18 cellular contexts compared by ENCODE assay signal in the genomic region with DNA sequence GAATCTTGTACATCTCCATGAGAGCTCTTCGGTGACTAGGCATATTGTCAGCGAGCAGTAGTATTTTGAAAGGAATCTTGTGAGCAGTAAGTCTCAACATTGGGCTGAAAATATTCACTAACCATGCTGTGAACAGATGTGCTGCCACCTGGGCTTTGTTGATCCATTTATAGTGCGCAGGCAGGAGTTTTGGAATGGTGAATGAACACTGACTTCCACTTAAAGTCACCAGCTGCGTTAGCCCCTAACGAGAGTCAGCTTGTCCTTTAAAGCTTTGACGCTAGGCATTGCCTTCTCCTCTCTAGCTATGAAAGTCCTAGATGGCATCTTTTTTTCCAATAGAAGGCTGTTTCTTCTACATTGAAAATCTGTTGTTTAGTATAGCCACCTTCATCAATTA. TPM values are rescaled to one million over a fixed set of nuclear protein-coding genes. Genes with fewer than 3 reads are reported as not detected.
A peak's percentile ranks its signal among the peaks of the same experiment; 100 is the strongest.
DNase-seq lines count a peak whose midpoint lies in the region; ATAC-seq and TF ChIP-seq lines count a peak whose summit lies in the region.
"Had no signal": no experiment of that assay in that cellular context is flagged by ENCODE, and none has a peak within 500 bp of the region (broad histone marks: within the 10 kb centered on the region; RNA-seq: fewer than 3 reads in every experiment).

No MANE protein-coding gene starts in this region.

- H3K79me2 ChIP-seq in PC-3 (ENCODE audit: low read length), result peaks cover 78% of the 10 kb centered on the region

- no peak for TF ChIP-seq CTCF in endothelial cell (IDR thresholded peaks at IDR 0.05; ENCODE audit: unreplicated experiment)
- no peak for TF ChIP-seq CTCF in PC-3 (conservative IDR thresholded peaks at IDR 0.05; ENCODE audit: low read depth, low read length)

- peaks cover 23% of the 10 kb centered on the region for H3K36me3 ChIP-seq in PC-3 (ENCODE audit: low read depth, low read length)

- no peak overlapping the region for H2AFZ ChIP-seq in PC-3 (ENCODE audit: low read length)

- no TSS peak for BruUV-seq in PC-3 (replicated peaks; lab: Mats Ljungman, UMichigan)

- no peaks in the 10 kb centered on the region for H3K9me3 ChIP-seq in PC-3 (ENCODE audit: low read length)
- H3K9me3 ChIP-seq: A549 had no signal

- CTCF ChIA-PET in HEK293T (lab: Yijun Ruan, JAX), result no interaction called here
- CTCF ChIA-PET in PC-3 (lab: Charles Lee), result no interaction called here

- H3K4me1 ChIP-seq in PC-3 (ENCODE audit: insufficient read depth, low read length), result peaks cover 48% of the 10 kb centered on the region

- no peak overlapping the region for H3K9ac ChIP-seq in PC-3 (ENCODE audit: low read length)

- intact Hi-C loops in PC-3 (cut with micrococcal nuclease), result loop anchor here (10.0 kb wide), 1 partner anchor 514 kb away; no protein-coding TSS in a partner anchor

- no peak for DNase-seq in activated naive CD8-positive, alpha-beta T cell treated with anti-CD3 and anti-CD28 coated beads, Interleukin-2, amount 50 U/mL, for 24 hours
- no peak for DNase-seq in endothelial cell (ENCODE audit: low spot score)
- DNase-seq in stimulated activated effector memory CD8-positive, alpha-beta T cell treated with anti-CD3 and anti-CD28 coated beads, Interleukin-12 subunit alpha, Interleukin-12 subunit beta, amount 100 ng/mL, for 72 hours (ENCODE audit: low spot score in 2 of 2), result no peak
- DNase-seq in HEK293T (ENCODE audit: extremely low spot score), result no peak
- DNase-seq in NCI-H1436 (lab: John Stamatoyannopoulos, UW), result no peak
- no peak for DNase-seq in PC-3
- DNase-seq: C1 segment of cervical spinal cord, GF-D8, MV-4-11, NCI-H1417, NCI-H1930, NCI-H526 treated with DMSO at 0.1 percent for 48 hours, OCI-M1 had no signal

- H3K4me1 Mint-ChIP-seq in activated naive CD8-positive, alpha-beta T cell (ENCODE audit: low read depth), result peaks cover 56% of the 10 kb centered on the region
- peaks cover 46% of the 10 kb centered on the region for H3K4me1 Mint-ChIP-seq in activated naive CD8-positive, alpha-beta T cell treated with anti-CD3 and anti-CD28 coated beads, Interleukin-2, amount 50 U/mL, for 24 hours
- peaks cover 30 to 36% (median 32%) of the 10 kb centered on the region in 3 donors for H3K4me1 Mint-ChIP-seq in IgD-negative memory B cell
- H3K4me1 Mint-ChIP-seq in endothelial cell (ENCODE audit: unreplicated experiment), result peaks cover 12% of the 10 kb centered on the region
- peaks cover 43% of the 10 kb centered on the region for H3K4me1 Mint-ChIP-seq in stimulated activated effector memory CD8-positive, alpha-beta T cell treated with anti-CD3 and anti-CD28 coated beads, Interleukin-12 subunit alpha, Interleukin-12 subunit beta, amount 100 ng/mL, for 72 hours

- H3K27me3 Mint-ChIP-seq in activated naive CD8-positive, alpha-beta T cell, result no peaks in the 10 kb centered on the region
- no peaks in the 10 kb centered on the region for H3K27me3 Mint-ChIP-seq in activated naive CD8-positive, alpha-beta T cell treated with anti-CD3 and anti-CD28 coated beads, Interleukin-2, amount 50 U/mL, for 24 hours
- H3K27me3 Mint-ChIP-seq in IgD-negative memory B cell, result no peaks in the 10 kb centered on the region
- peaks cover 18% of the 10 kb centered on the region for H3K27me3 Mint-ChIP-seq in endothelial cell (ENCODE audit: unreplicated experiment)

- H4K20me1 ChIP-seq in PC-3 (ENCODE audit: low read length), result no peaks in the 10 kb centered on the region

- H3F3A ChIP-seq in PC-3 (ENCODE audit: low read length, unreplicated experiment), result peaks cover 11% of the 10 kb centered on the region

- H3K4me3 Mint-ChIP-seq in activated naive CD8-positive, alpha-beta T cell, result peak overlapping the region; percentile 8
- no peak overlapping the region for H3K4me3 Mint-ChIP-seq in activated naive CD8-positive, alpha-beta T cell treated with anti-CD3 and anti-CD28 coated beads, Interleukin-2, amount 50 U/mL, for 24 hours
- H3K4me3 Mint-ChIP-seq in IgD-negative memory B cell, result peak overlapping the region in 1 of 4 donors; percentile 59
- peak overlapping the region; percentile 31 for H3K4me3 Mint-ChIP-seq in endothelial cell (ENCODE audit: unreplicated experiment)
- H3K4me3 Mint-ChIP-seq in stimulated activated effector memory CD8-positive, alpha-beta T cell treated with anti-CD3 and anti-CD28 coated beads, Interleukin-12 subunit alpha, Interleukin-12 subunit beta, amount 100 ng/mL, for 72 hours, result no peak overlapping the region

- POLR2A ChIA-PET in HEK293T (lab: Yijun Ruan, JAX) (no interaction called here), PC-3 (lab: Charles Lee; ENCODE audit: unreplicated experiment) (no interaction called here)

- ATAC-seq in activated naive CD8-positive, alpha-beta T cell treated with anti-CD3 and anti-CD28 coated beads, Interleukin-2, amount 50 U/mL, for 24 hours, result no peak
- ATAC-seq in stimulated activated effector memory CD8-positive, alpha-beta T cell treated with anti-CD3 and anti-CD28 coated beads, Interleukin-12 subunit alpha, Interleukin-12 subunit beta, amount 100 ng/mL, for 72 hours, result no peak
- ATAC-seq in PC-3, result no peak
- ATAC-seq: A549 had no signal

- H3K27ac Mint-ChIP-seq in activated naive CD8-positive, alpha-beta T cell, result peak overlapping the region; percentile 24
- H3K27ac Mint-ChIP-seq in activated naive CD8-positive, alpha-beta T cell treated with anti-CD3 and anti-CD28 coated beads, Interleukin-2, amount 50 U/mL, for 24 hours, result no peak overlapping the region
- H3K27ac Mint-ChIP-seq in IgD-negative memory B cell, result peak overlapping the region in 2 of 3 donors; percentile 7 to 52
- no peak overlapping the region for H3K27ac Mint-ChIP-seq in endothelial cell (ENCODE audit: unreplicated experiment)
- peak overlapping the region; percentile 23 for H3K27ac Mint-ChIP-seq in stimulated activated effector memory CD8-positive, alpha-beta T cell treated with anti-CD3 and anti-CD28 coated beads, Interleukin-12 subunit alpha, Interleukin-12 subunit beta, amount 100 ng/mL, for 72 hours

- peaks cover 11% of the 10 kb centered on the region for H3K36me3 Mint-ChIP-seq in activated naive CD8-positive, alpha-beta T cell
- peaks cover 38% of the 10 kb centered on the region for H3K36me3 Mint-ChIP-seq in activated naive CD8-positive, alpha-beta T cell treated with anti-CD3 and anti-CD28 coated beads, Interleukin-2, amount 50 U/mL, for 24 hours (ENCODE audit: low read depth)
- H3K36me3 Mint-ChIP-seq in IgD-negative memory B cell (peaks cover 15% of the 10 kb centered on the region), endothelial cell (ENCODE audit: low read depth, unreplicated experiment) (peaks cover 26% of the 10 kb centered on the region)
- peaks cover 51% of the 10 kb centered on the region for H3K36me3 Mint-ChIP-seq in stimulated activated effector memory CD8-positive, alpha-beta T cell treated with anti-CD3 and anti-CD28 coated beads, Interleukin-12 subunit alpha, Interleukin-12 subunit beta, amount 100 ng/mL, for 72 hours

- no peaks in the 10 kb centered on the region for H3K9me2 ChIP-seq in PC-3 (replicated peaks; ENCODE audit: low read length)

- H3K27ac ChIP-seq in PC-3 (ENCODE audit: low read length), result no peak overlapping the region
- H3K27ac ChIP-seq: HL-60, RWPE1 had no signal

- H3K4me2 ChIP-seq in PC-3 (ENCODE audit: low read length), result no peak overlapping the region
- H3K4me2 ChIP-seq: A549 had no signal

- no peaks in the 10 kb centered on the region for H3K27me3 ChIP-seq in PC-3 (ENCODE audit: low read length)

- peaks cover 6% of the 10 kb centered on the region for H3K9me3 Mint-ChIP-seq in activated naive CD8-positive, alpha-beta T cell (ENCODE audit: low read depth)
- H3K9me3 Mint-ChIP-seq in activated naive CD8-positive, alpha-beta T cell treated with anti-CD3 and anti-CD28 coated beads, Interleukin-2, amount 50 U/mL, for 24 hours, result no peaks in the 10 kb centered on the region
- H3K9me3 Mint-ChIP-seq in IgD-negative memory B cell (peaks cover 0 to 4% (median 0%) of the 10 kb centered on the region in 3 donors), endothelial cell (ENCODE audit: unreplicated experiment) (peaks cover 5% of the 10 kb centered on the region)
- no peaks in the 10 kb centered on the region for H3K9me3 Mint-ChIP-seq in stimulated activated effector memory CD8-positive, alpha-beta T cell treated with anti-CD3 and anti-CD28 coated beads, Interleukin-12 subunit alpha, Interleukin-12 subunit beta, amount 100 ng/mL, for 72 hours

- H3K4me3 ChIP-seq in PC-3 (ENCODE audit: low read length), result no peak overlapping the region
- H3K4me3 ChIP-seq: A549 had no signal

TF ChIP-seq in HEK293T, 16 proteins besides CTCF, POLR2A, EP300 and RAD21:
- TF ChIP-seq FOXA1 (IDR thresholded peaks at IDR 0.05) (no peak), FOXM1 (IDR thresholded peaks at IDR 0.05; ENCODE audit: borderline replicate concordance) (no peak), ELF4 (IDR thresholded peaks at IDR 0.05) (no peak), PKNOX1 (IDR thresholded peaks at IDR 0.05) (no peak), HDGF (IDR thresholded peaks at IDR 0.05; ENCODE audit: borderline replicate concordance) (no peak), SP1 (IDR thresholded peaks at IDR 0.05) (no peak), LEF1 (IDR thresholded peaks at IDR 0.05; ENCODE audit: borderline replicate concordance) (no peak), NFRKB (IDR thresholded peaks at IDR 0.05) (no peak), ARNT (IDR thresholded peaks at IDR 0.05) (no peak), CTBP1 (IDR thresholded peaks at IDR 0.05; ENCODE audit: borderline replicate concordance) (no peak), ZNF384 (IDR thresholded peaks at IDR 0.05) (no peak), L3MBTL2 (conservative IDR thresholded peaks at IDR 0.05) (no peak), SUZ12 (IDR thresholded peaks at IDR 0.05) (no peak), FOXK2 (IDR thresholded peaks at IDR 0.05) (no peak), BHLHE40 (IDR thresholded peaks at IDR 0.05; ENCODE audit: borderline replicate concordance) (no peak), TARDBP (IDR thresholded peaks at IDR 0.05) (no peak)
TF ChIP-seq in HEK293T: peak in this region for 0.

RNA-seq across cellular contexts. Expression of gene ASB1, which starts 4.1 kb away (rescaled TPM):
- 30.1 TPM for polyA plus RNA-seq in IgD-negative memory B cell
- total RNA-seq in endothelial cell (ENCODE audit: unreplicated experiment), result 8.5 TPM
- total RNA-seq in PC-3 (2014; rRNA removed), result 28.9 and 60.0 TPM in 2 replicates

Comparison
In these comparisons a context has a peak if more than half of its experiments do, and no peak if none do; other contexts are left out.
1. H3K27ac Mint-ChIP-seq: peak in activated naive CD8-positive, alpha-beta T cell (single experiment), IgD-negative memory B cell (2 of 3) and stimulated activated effector memory CD8-positive, alpha-beta T cell treated with anti-CD3 and anti-CD28 coated beads, Interleukin-12 subunit alpha, Interleukin-12 subunit beta, amount 100 ng/mL, for 72 hours (single experiment); none in activated naive CD8-positive, alpha-beta T cell treated with anti-CD3 and anti-CD28 coated beads, Interleukin-2, amount 50 U/mL, for 24 hours (single experiment) and endothelial cell (single experiment).
2. H3K4me3 Mint-ChIP-seq: peak in activated naive CD8-positive, alpha-beta T cell (single experiment) and endothelial cell (single experiment); none in activated naive CD8-positive, alpha-beta T cell treated with anti-CD3 and anti-CD28 coated beads, Interleukin-2, amount 50 U/mL, for 24 hours (single experiment) and stimulated activated effector memory CD8-positive, alpha-beta T cell treated with anti-CD3 and anti-CD28 coated beads, Interleukin-12 subunit alpha, Interleukin-12 subunit beta, amount 100 ng/mL, for 72 hours (single experiment).